Comparison of ENCODE assay signal across 20 cellular contexts in the genomic region with DNA sequence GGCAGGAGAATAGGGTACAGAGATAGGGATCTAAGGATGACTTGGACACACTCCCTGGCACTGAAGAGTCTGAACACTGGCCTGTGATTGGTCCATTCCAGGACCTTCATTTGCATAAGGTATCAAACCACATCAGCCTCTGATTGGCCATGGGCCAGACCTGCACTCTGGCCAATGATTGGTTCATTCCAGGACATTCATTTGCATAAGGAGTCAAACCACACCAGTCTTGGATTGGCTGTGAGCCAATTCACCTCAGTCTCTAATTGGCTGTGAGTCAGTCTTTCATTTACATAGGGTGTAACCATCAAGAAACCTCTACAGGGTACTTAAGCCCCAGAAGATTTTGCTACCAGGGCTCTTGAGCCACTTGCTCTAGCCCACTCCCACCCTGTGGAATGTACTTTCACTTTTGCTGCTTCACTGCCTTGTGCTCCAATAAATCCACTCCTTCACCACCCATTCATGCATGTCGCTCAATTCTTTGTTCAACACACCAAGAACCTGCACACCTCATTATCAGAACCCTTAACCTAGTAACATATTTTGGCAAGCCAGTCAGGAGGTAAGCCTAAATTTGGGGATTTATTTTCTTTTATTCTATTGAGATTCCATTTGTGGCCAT. TPM values are rescaled to one million over a fixed set of nuclear protein-coding genes. Genes with fewer than 3 reads are reported as not detected.
DNase-seq lines count a peak whose midpoint lies in the region; ATAC-seq, FAIRE-seq and TF ChIP-seq lines count a peak whose summit lies in the region.
"Had no signal": no experiment of that assay in that cellular context is flagged by ENCODE, and none has a peak within 500 bp of the region (broad histone marks: within the 10 kb centered on the region; RNA-seq: fewer than 3 reads in every experiment).

No MANE protein-coding gene starts in this region.

- H3K36me3 Mint-ChIP-seq in WTC11 (peaks cover 19% of the 10 kb centered on the region), memory B cell (peaks cover 28% of the 10 kb centered on the region)

- no peak for FAIRE-seq in GM12892 (lab: Jason Lieb, UNC)
- FAIRE-seq: A549, GM18507 had no signal

- POLR2A ChIA-PET in WTC11 (lab: Charles Lee): no interaction called here

- TF ChIP-seq POLR2A in GM12892 (IDR thresholded peaks at IDR 0.05; ENCODE audit: low read depth, low read length): no peak

- CTCF ChIA-PET in WTC11 (lab: Charles Lee): no interaction called here

- H3K4me3 Mint-ChIP-seq in WTC11: no peak overlapping the region
- no peak overlapping the region for H3K4me3 Mint-ChIP-seq in memory B cell

- H3K27ac Mint-ChIP-seq in WTC11: no peak overlapping the region
- H3K27ac Mint-ChIP-seq in memory B cell: peak overlapping the region; percentile 26

- peak; percentile 14 for DNase-seq in NCI-H82 (lab: John Stamatoyannopoulos, UW)
- no peak for DNase-seq in NCI-H82 treated with DMSO at 0.1 percent for 48 hours (lab: John Stamatoyannopoulos, UW; ENCODE audit: unreplicated experiment)
- peak; percentile 7 for DNase-seq in H4 (ENCODE audit: low spot score)
- DNase-seq in WTC11 (ENCODE audit: low spot score): no peak
- DNase-seq in memory B cell (ENCODE audit: low spot score in 2 of 2): no peak
- DNase-seq in GM03348 (ENCODE audit: low spot score): no peak
- no peak for DNase-seq in DMS153 (lab: John Stamatoyannopoulos, UW)
- DNase-seq in GM12892 (ENCODE audit: insufficient read length): no peak
- DNase-seq: activated gamma-delta T cell treated with Interleukin-2 at 50 U/mL for 16 hours; effector CD8-positive, alpha-beta T cell; hippocampal formation; Karpas-422; midbrain; NCI-H1417 treated with DMSO at 0.1 percent for 48 hours; NCI-H226; stimulated activated naive CD4-positive, alpha-beta T cell treated with Interleukin-2 at 50 U/mL for 16 hours had no signal

- no peak for TF ChIP-seq CTCF in WTC11 (IDR thresholded peaks at IDR 0.05)

- H3K4me1 Mint-ChIP-seq in WTC11 (peaks cover 54% of the 10 kb centered on the region), memory B cell (no peaks in the 10 kb centered on the region)

- H3K9me3 Mint-ChIP-seq in WTC11 (peaks cover 20% of the 10 kb centered on the region), memory B cell (peaks cover 5% of the 10 kb centered on the region)

- ATAC-seq in WTC11: no peak
- no peak for ATAC-seq in memory B cell (ENCODE audit: low read depth)
- ATAC-seq: A549; activated CD4-positive, CD25-positive, alpha-beta regulatory T cell treated with anti-CD3 and anti-CD28 coated beads, Interleukin-2, amount 50 U/mL, for 24 hours; HCT116 had no signal

- H3K27me3 Mint-ChIP-seq in WTC11 (ENCODE audit: low read depth) (no peaks in the 10 kb centered on the region), memory B cell (no peaks in the 10 kb centered on the region)

TF ChIP-seq in WTC11, 78 proteins besides CTCF, POLR2A, EP300 and RAD21:
- TF ChIP-seq, protein P1, sequence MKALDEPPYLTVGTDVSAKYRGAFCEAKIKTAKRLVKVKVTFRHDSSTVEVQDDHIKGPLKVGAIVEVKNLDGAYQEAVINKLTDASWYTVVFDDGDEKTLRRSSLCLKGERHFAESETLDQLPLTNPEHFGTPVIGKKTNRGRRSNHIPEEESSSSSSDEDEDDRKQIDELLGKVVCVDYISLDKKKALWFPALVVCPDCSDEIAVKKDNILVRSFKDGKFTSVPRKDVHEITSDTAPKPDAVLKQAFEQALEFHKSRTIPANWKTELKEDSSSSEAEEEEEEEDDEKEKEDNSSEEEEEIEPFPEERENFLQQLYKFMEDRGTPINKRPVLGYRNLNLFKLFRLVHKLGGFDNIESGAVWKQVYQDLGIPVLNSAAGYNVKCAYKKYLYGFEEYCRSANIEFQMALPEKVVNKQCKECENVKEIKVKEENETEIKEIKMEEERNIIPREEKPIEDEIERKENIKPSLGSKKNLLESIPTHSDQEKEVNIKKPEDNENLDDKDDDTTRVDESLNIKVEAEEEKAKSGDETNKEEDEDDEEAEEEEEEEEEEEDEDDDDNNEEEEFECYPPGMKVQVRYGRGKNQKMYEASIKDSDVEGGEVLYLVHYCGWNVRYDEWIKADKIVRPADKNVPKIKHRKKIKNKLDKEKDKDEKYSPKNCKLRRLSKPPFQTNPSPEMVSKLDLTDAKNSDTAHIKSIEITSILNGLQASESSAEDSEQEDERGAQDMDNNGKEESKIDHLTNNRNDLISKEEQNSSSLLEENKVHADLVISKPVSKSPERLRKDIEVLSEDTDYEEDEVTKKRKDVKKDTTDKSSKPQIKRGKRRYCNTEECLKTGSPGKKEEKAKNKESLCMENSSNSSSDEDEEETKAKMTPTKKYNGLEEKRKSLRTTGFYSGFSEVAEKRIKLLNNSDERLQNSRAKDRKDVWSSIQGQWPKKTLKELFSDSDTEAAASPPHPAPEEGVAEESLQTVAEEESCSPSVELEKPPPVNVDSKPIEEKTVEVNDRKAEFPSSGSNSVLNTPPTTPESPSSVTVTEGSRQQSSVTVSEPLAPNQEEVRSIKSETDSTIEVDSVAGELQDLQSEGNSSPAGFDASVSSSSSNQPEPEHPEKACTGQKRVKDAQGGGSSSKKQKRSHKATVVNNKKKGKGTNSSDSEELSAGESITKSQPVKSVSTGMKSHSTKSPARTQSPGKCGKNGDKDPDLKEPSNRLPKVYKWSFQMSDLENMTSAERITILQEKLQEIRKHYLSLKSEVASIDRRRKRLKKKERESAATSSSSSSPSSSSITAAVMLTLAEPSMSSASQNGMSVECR (CRISPR knock-in tag; IDR thresholded peaks at IDR 0.05; ENCODE audit: borderline replicate concordance): no peak
- no peak for TF ChIP-seq IRF2 (CRISPR knock-in tag; IDR thresholded peaks at IDR 0.05; ENCODE audit: borderline replicate concordance, low read depth)
- no peak for TF ChIP-seq ZNF396 (CRISPR knock-in tag; IDR thresholded peaks at IDR 0.05; ENCODE audit: borderline replicate concordance)
- TF ChIP-seq NFYB (CRISPR knock-in tag; conservative IDR thresholded peaks at IDR 0.05; ENCODE audit: low read depth): peak; percentile 21; the same call in 1 of the 2 replicates
- TF ChIP-seq ZNF317 (CRISPR knock-in tag; IDR thresholded peaks at IDR 0.05; ENCODE audit: borderline replicate concordance, low read depth): no peak
- no peak for TF ChIP-seq ZNF121 (CRISPR knock-in tag; IDR thresholded peaks at IDR 0.05)
- TF ChIP-seq, protein P2, sequence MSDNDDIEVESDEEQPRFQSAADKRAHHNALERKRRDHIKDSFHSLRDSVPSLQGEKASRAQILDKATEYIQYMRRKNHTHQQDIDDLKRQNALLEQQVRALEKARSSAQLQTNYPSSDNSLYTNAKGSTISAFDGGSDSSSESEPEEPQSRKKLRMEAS (CRISPR knock-in tag; IDR thresholded peaks at IDR 0.05): no peak

RNA-seq across cellular contexts. Expression of a gene that starts 14.2 kb away (rescaled TPM):
- total RNA-seq in H4 (2014; rRNA removed; shearing (Covaris generic)): 18.2 and 18.7 TPM in 2 replicates
- total RNA-seq in WTC11 (2021): 14.3 to 17.2 TPM (median 17.1 TPM) in 3 replicates
- 16.1 TPM for polyA plus RNA-seq in GM12892 (2012; ENCODE audit: missing spikeins)

Comparison
In these comparisons a context has a peak if more than half of its experiments do, and no peak if none do; other contexts are left out.
1. DNase-seq: peak in NCI-H82 (single experiment) and H4 (single experiment); none in NCI-H82 treated with DMSO at 0.1 percent for 48 hours (single experiment), WTC11 (single experiment), memory B cell (0 of 2), GM03348 (single experiment), DMS153 (single experiment) and GM12892 (single experiment).